In genomic region chr10:33661580-33662269, GRCh38 we compare ENCODE assay signal across 8 cellular contexts.
DNase-seq lines count a peak whose midpoint lies in the region; ATAC-seq, FAIRE-seq and TF ChIP-seq lines count a peak whose summit lies in the region.

No MANE protein-coding gene starts in this region.

- peaks cover 15% of the 10 kb centered on the region for H3K4me1 Mint-ChIP-seq in osteocyte (ENCODE audit: unreplicated experiment)

- TF ChIP-seq CTCF in GM12865 (IDR thresholded peaks at IDR 0.05; ENCODE audit: insufficient read depth, low read depth, low read length, missing control alignments) (no peak), fibroblast of the aortic adventitia (IDR thresholded peaks at IDR 0.05; ENCODE audit: insufficient read depth, low read length) (peak; percentile 5), osteocyte (IDR thresholded peaks at IDR 0.05) (no peak), D721Med (IDR thresholded peaks at IDR 0.05; ENCODE audit: insufficient read depth, missing control alignments) (no peak)

- DNase-seq in GM12865 (ENCODE audit: low read depth) (peak; percentile 21), RPMI8226 (peak; percentile 63), fibroblast of the aortic adventitia (ENCODE audit: low read depth) (peak; percentile 98), osteocyte (ENCODE audit: extremely low spot score, unreplicated experiment) (peak; percentile 85), T-helper 1 cell (no peak), germinal center (ENCODE audit: low spot score) (no peak), D721Med (ENCODE audit: insufficient read length, low spot score) (no peak)

- ATAC-seq in HG03135 (IDR thresholded peaks at IDR 0.05; ENCODE audit: unreplicated experiment) = no peak

- FAIRE-seq in D721Med (lab: Jason Lieb, UNC) = no peak

- no peaks in the 10 kb centered on the region for H3K27me3 Mint-ChIP-seq in osteocyte (ENCODE audit: unreplicated experiment)

- peaks cover 8% of the 10 kb centered on the region for H3K9me3 Mint-ChIP-seq in osteocyte (ENCODE audit: unreplicated experiment)

- H3K4me3 Mint-ChIP-seq in osteocyte (ENCODE audit: unreplicated experiment) = peak overlapping the region; percentile 50

- H3K36me3 Mint-ChIP-seq in osteocyte (ENCODE audit: unreplicated experiment) = no peaks in the 10 kb centered on the region

- H3K27ac Mint-ChIP-seq in osteocyte (ENCODE audit: unreplicated experiment) = peak overlapping the region; percentile 85

- H3K4me3 ChIP-seq in GM12865 (ENCODE audit: low read depth, low read length) (no peak overlapping the region), fibroblast of the aortic adventitia (ENCODE audit: low read depth, low read length) (no peak overlapping the region)

Comparison
In these comparisons a context has a peak if more than half of its experiments do, and no peak if none do; other contexts are left out.
1. DNase-seq: peak in GM12865 (single experiment), RPMI8226 (single experiment), fibroblast of the aortic adventitia (single experiment) and osteocyte (single experiment); none in T-helper 1 cell (0 of 5), germinal center (single experiment) and D721Med (single experiment).